22 cellular contexts compared by ENCODE assay signal in genomic region chr10:80513106-80513505, GRCh38. TPM values are rescaled to one million over a fixed set of nuclear protein-coding genes. Genes with fewer than 3 reads are reported as not detected.
DNase-seq lines count a peak whose midpoint lies in the region; ATAC-seq and TF ChIP-seq lines count a peak whose summit lies in the region.
"Had no signal": no experiment of that assay in that cellular context is flagged by ENCODE, and none has a peak within 500 bp of the region (broad histone marks: within the 10 kb centered on the region; RNA-seq: fewer than 3 reads in every experiment).

No MANE protein-coding gene starts in this region.

- TF ChIP-seq CTCF in CD14-positive monocyte (IDR thresholded peaks at IDR 0.05), result no peak
- TF ChIP-seq CTCF in MM.1S (IDR thresholded peaks at IDR 0.05; ENCODE audit: low read length), result no peak

- H3K4me1 ChIP-seq in MM.1S (ENCODE audit: low read length), result no peaks in the 10 kb centered on the region
- H3K4me1 ChIP-seq: SJCRH30 had no signal

- peak overlapping the region; percentile 62 for H3K27ac Mint-ChIP-seq in activated naive CD4-positive, alpha-beta T cell treated with anti-CD3 and anti-CD28 coated beads, Interleukin-2, amount 10 ng/mL, durations not matched to agents 7 days and 5 days
- no peak overlapping the region for H3K27ac Mint-ChIP-seq in CD14-positive monocyte
- H3K27ac Mint-ChIP-seq in activated naive CD8-positive, alpha-beta T cell treated with anti-CD3 and anti-CD28 coated beads for 36 hours, result peak overlapping the region; percentile 60
- peak overlapping the region; percentile 91 for H3K27ac Mint-ChIP-seq in stimulated activated effector memory CD8-positive, alpha-beta T cell treated with anti-CD3 and anti-CD28 coated beads, Interleukin-12 subunit alpha, Interleukin-12 subunit beta, amount 100 ng/mL, for 72 hours
- H3K27ac Mint-ChIP-seq: H9 had no signal

- no peak overlapping the region for H2AFZ ChIP-seq in MM.1S (ENCODE audit: low read length)

- no peak overlapping the region for H3K27ac ChIP-seq in MM.1S (ENCODE audit: low read length)
- H3K27ac ChIP-seq: RWPE1, SJCRH30 had no signal

- H3K9ac ChIP-seq in MM.1S (ENCODE audit: low read length), result no peak overlapping the region

- H3K27me3 ChIP-seq in MM.1S (replicated peaks; ENCODE audit: insufficient read depth, low read length), result no peaks in the 10 kb centered on the region
- H3K27me3 ChIP-seq: SJCRH30 had no signal

- H3K9me3 Mint-ChIP-seq in activated naive CD4-positive, alpha-beta T cell treated with anti-CD3 and anti-CD28 coated beads, Interleukin-2, amount 10 ng/mL, durations not matched to agents 7 days and 5 days, result no peaks in the 10 kb centered on the region
- H3K9me3 Mint-ChIP-seq in CD14-positive monocyte, result no peaks in the 10 kb centered on the region
- no peaks in the 10 kb centered on the region for H3K9me3 Mint-ChIP-seq in activated naive CD8-positive, alpha-beta T cell treated with anti-CD3 and anti-CD28 coated beads for 36 hours
- H3K9me3 Mint-ChIP-seq in stimulated activated effector memory CD8-positive, alpha-beta T cell treated with anti-CD3 and anti-CD28 coated beads, Interleukin-12 subunit alpha, Interleukin-12 subunit beta, amount 100 ng/mL, for 72 hours, result no peaks in the 10 kb centered on the region
- H3K9me3 Mint-ChIP-seq: H9 had no signal

- H3K4me3 Mint-ChIP-seq in activated naive CD4-positive, alpha-beta T cell treated with anti-CD3 and anti-CD28 coated beads, Interleukin-2, amount 10 ng/mL, durations not matched to agents 7 days and 5 days, result no peak overlapping the region
- H3K4me3 Mint-ChIP-seq in CD14-positive monocyte, result no peak overlapping the region
- no peak overlapping the region for H3K4me3 Mint-ChIP-seq in activated naive CD8-positive, alpha-beta T cell treated with anti-CD3 and anti-CD28 coated beads for 36 hours
- no peak overlapping the region for H3K4me3 Mint-ChIP-seq in stimulated activated effector memory CD8-positive, alpha-beta T cell treated with anti-CD3 and anti-CD28 coated beads, Interleukin-12 subunit alpha, Interleukin-12 subunit beta, amount 100 ng/mL, for 72 hours
- H3K4me3 Mint-ChIP-seq: H9 had no signal

- no peaks in the 10 kb centered on the region for H4K20me1 ChIP-seq in MM.1S (ENCODE audit: insufficient read depth, low read length)

- H3F3A ChIP-seq in MM.1S (ENCODE audit: insufficient read depth, low read length), result no peaks in the 10 kb centered on the region

- intact Hi-C loops in CD14-positive monocyte (cut with micrococcal nuclease), result no loop called here

- no peak for ATAC-seq in stimulated activated effector memory CD8-positive, alpha-beta T cell treated with anti-CD3 and anti-CD28 coated beads, Interleukin-12 subunit alpha, Interleukin-12 subunit beta, amount 100 ng/mL, for 72 hours
- ATAC-seq in GM21723 (IDR thresholded peaks at IDR 0.05; ENCODE audit: unreplicated experiment), result no peak
- ATAC-seq: PC-3 had no signal

- H3K4me2 ChIP-seq in MM.1S (ENCODE audit: low read depth, low read length), result no peak overlapping the region

- CTCF ChIA-PET in activated naive CD4-positive, alpha-beta T cell treated with anti-CD3 and anti-CD28 coated beads, Interleukin-2, amount 10 ng/mL, durations not matched to agents 7 days and 5 days (lab: Charles Lee), result interaction anchor here (0.8 to 21.2 kb wide), 6 partner anchors 12 to 135 kb away, joined by 3 to 986 read pairs (median 4); partner anchors contain the start of gene TSPAN14

- no peaks in the 10 kb centered on the region for H3K9me2 ChIP-seq in MM.1S (replicated peaks; ENCODE audit: insufficient read depth, low read length)

- peaks cover 38% of the 10 kb centered on the region for H3K4me1 Mint-ChIP-seq in activated naive CD4-positive, alpha-beta T cell treated with anti-CD3 and anti-CD28 coated beads, Interleukin-2, amount 10 ng/mL, durations not matched to agents 7 days and 5 days
- H3K4me1 Mint-ChIP-seq in CD14-positive monocyte, result peaks cover 23% of the 10 kb centered on the region
- H3K4me1 Mint-ChIP-seq in activated naive CD8-positive, alpha-beta T cell treated with anti-CD3 and anti-CD28 coated beads for 36 hours, result peaks cover 28% of the 10 kb centered on the region
- peaks cover 35% of the 10 kb centered on the region for H3K4me1 Mint-ChIP-seq in stimulated activated effector memory CD8-positive, alpha-beta T cell treated with anti-CD3 and anti-CD28 coated beads, Interleukin-12 subunit alpha, Interleukin-12 subunit beta, amount 100 ng/mL, for 72 hours

- H3K36me3 ChIP-seq in MM.1S (replicated peaks; ENCODE audit: insufficient read depth, low read length), result no peaks in the 10 kb centered on the region

- H3K36me3 Mint-ChIP-seq in activated naive CD4-positive, alpha-beta T cell treated with anti-CD3 and anti-CD28 coated beads, Interleukin-2, amount 10 ng/mL, durations not matched to agents 7 days and 5 days, result peaks cover 78% of the 10 kb centered on the region
- H3K36me3 Mint-ChIP-seq in CD14-positive monocyte, result peaks cover 93 to 100% of the 10 kb centered on the region in 2 donors
- peaks cover 29% of the 10 kb centered on the region for H3K36me3 Mint-ChIP-seq in activated naive CD8-positive, alpha-beta T cell treated with anti-CD3 and anti-CD28 coated beads for 36 hours
- peaks cover 96% of the 10 kb centered on the region for H3K36me3 Mint-ChIP-seq in stimulated activated effector memory CD8-positive, alpha-beta T cell treated with anti-CD3 and anti-CD28 coated beads, Interleukin-12 subunit alpha, Interleukin-12 subunit beta, amount 100 ng/mL, for 72 hours

- DNase-seq in activated naive CD4-positive, alpha-beta T cell treated with anti-CD3 and anti-CD28 coated beads, Interleukin-2, amount 10 ng/mL, durations not matched to agents 7 days and 5 days, result no peak
- DNase-seq in activated naive CD4-positive, alpha-beta T cell treated with anti-CD3 and anti-CD28 coated beads, Interleukin-2, amount 50 U/mL, for 16 hours, result no peak
- DNase-seq in CD14-positive monocyte (ENCODE audit: low spot score) (peak; percentile 1), MM.1S (no peak), HT-29 (ENCODE audit: low spot score) (no peak)
- DNase-seq in activated naive CD8-positive, alpha-beta T cell treated with anti-CD3 and anti-CD28 coated beads for 36 hours, result no peak
- no peak for DNase-seq in stimulated activated effector memory CD8-positive, alpha-beta T cell treated with anti-CD3 and anti-CD28 coated beads, Interleukin-12 subunit alpha, Interleukin-12 subunit beta, amount 100 ng/mL, for 72 hours (ENCODE audit: low spot score in 2 of 2)
- DNase-seq: C1 segment of cervical spinal cord, DMS153, GDM1, H9, KG1, MV-4-11, NCI-H1417, NCI-H187 treated with DMSO at 0.1 percent for 48 hours, NCI-H2227 treated with DMSO at 0.1 percent for 48 hours, NCI-H510A treated with DMSO at 0.1 percent for 48 hours, NCI-H774, PC-3, SJCRH30 had no signal

- no peak overlapping the region for H3K4me3 ChIP-seq in MM.1S (ENCODE audit: low read length)
- H3K4me3 ChIP-seq: SJCRH30 had no signal

- H3K27me3 Mint-ChIP-seq in activated naive CD4-positive, alpha-beta T cell treated with anti-CD3 and anti-CD28 coated beads, Interleukin-2, amount 10 ng/mL, durations not matched to agents 7 days and 5 days, result peaks cover 3% of the 10 kb centered on the region
- no peaks in the 10 kb centered on the region for H3K27me3 Mint-ChIP-seq in CD14-positive monocyte (ENCODE audit: low read depth in 3 of 3)
- no peaks in the 10 kb centered on the region for H3K27me3 Mint-ChIP-seq in activated naive CD8-positive, alpha-beta T cell treated with anti-CD3 and anti-CD28 coated beads for 36 hours

- H3K9me3 ChIP-seq in MM.1S (replicated peaks; ENCODE audit: insufficient read depth, low read length), result no peaks in the 10 kb centered on the region
- H3K9me3 ChIP-seq: SJCRH30 had no signal

- no peaks in the 10 kb centered on the region for H3K79me2 ChIP-seq in MM.1S (ENCODE audit: low read length)

RNA-seq across cellular contexts. Expression of gene SH2D4B, which starts 24.6 kb away (rescaled TPM):
- not detected for polyA plus RNA-seq in CD14-positive monocyte
- under 1 TPM; 0.08 to 0.18 TPM for total RNA-seq in activated naive CD8-positive, alpha-beta T cell treated with anti-CD3 and anti-CD28 coated beads for 36 hours
- total RNA-seq in HT-29 (2014; rRNA removed; shearing (Covaris generic)), result not detected in 2 replicates
- total RNA-seq: PC-3, SJCRH30 had no signal

RNA-seq across cellular contexts. Expression of gene TSPAN14, which starts 59.0 kb away (rescaled TPM):
- 100 to 1,000 TPM; 123 to 160 TPM for polyA plus RNA-seq in CD14-positive monocyte
- total RNA-seq in activated naive CD8-positive, alpha-beta T cell treated with anti-CD3 and anti-CD28 coated beads for 36 hours, result 10 to 100 TPM; 39.6 to 40.4 TPM
- total RNA-seq in HT-29 (2014; rRNA removed; shearing (Covaris generic)), result 58.3 and 65.1 TPM in 2 replicates
- total RNA-seq: PC-3 had no signal

Comparison
In these comparisons a context has a peak if more than half of its experiments do, and no peak if none do; other contexts are left out.
1. H3K27ac Mint-ChIP-seq: peak in activated naive CD4-positive, alpha-beta T cell treated with anti-CD3 and anti-CD28 coated beads, Interleukin-2, amount 10 ng/mL, durations not matched to agents 7 days and 5 days (single experiment), activated naive CD8-positive, alpha-beta T cell treated with anti-CD3 and anti-CD28 coated beads for 36 hours (single experiment) and stimulated activated effector memory CD8-positive, alpha-beta T cell treated with anti-CD3 and anti-CD28 coated beads, Interleukin-12 subunit alpha, Interleukin-12 subunit beta, amount 100 ng/mL, for 72 hours (single experiment); none in CD14-positive monocyte (0 of 7).